ENCODE assay signal across 8 cellular contexts in genomic region chr16:30585022-30585399, GRCh38. TPM values are rescaled to one million over a fixed set of nuclear protein-coding genes. Genes with fewer than 3 reads are reported as not detected.
A peak's percentile ranks its signal among the peaks of the same experiment; 100 is the strongest.
DNase-seq lines count a peak whose midpoint lies in the region; ATAC-seq, FAIRE-seq and TF ChIP-seq lines count a peak whose summit lies in the region.

No MANE protein-coding gene starts in this region.

- H3K4me3 ChIP-seq in esophagus (ENCODE audit: low read depth in 1 of 2, low read length in 2 of 2): peak overlapping the region; percentile 72 to 80
- peak overlapping the region; percentile 54 to 84 (median 70) for H3K4me3 ChIP-seq in pancreas

- H3K9me3 Mint-ChIP-seq in activated naive CD4-positive, alpha-beta T cell treated with anti-CD3 and anti-CD28 coated beads, Interleukin-2, amount 10 ng/mL, durations not matched to agents 7 days and 5 days: no peaks in the 10 kb centered on the region

- TF ChIP-seq CTCF in RWPE1 (conservative IDR thresholded peaks at IDR 0.05; ENCODE audit: low read depth) (no peak), pancreas (IDR thresholded peaks at IDR 0.05) (no peak)

- WGBS in esophagus, 2 donors: 2 to 3% methylated on average over 21 to 23 of the region's 23 CpGs
- WGBS in pancreas, 2 donors: 1 to 2% methylated on average over 23 of the region's 23 CpGs

- POLR2A ChIA-PET in RWPE1 (lab: Yijun Ruan, JAX; ENCODE audit: low non-redundant PET): interaction anchor here (1.6 kb wide), 1 partner anchor 16 kb away, joined by 5 read pairs; no protein-coding TSS in a partner anchor

- no peaks in the 10 kb centered on the region for H3K27me3 Mint-ChIP-seq in activated naive CD4-positive, alpha-beta T cell treated with anti-CD3 and anti-CD28 coated beads, Interleukin-2, amount 10 ng/mL, durations not matched to agents 7 days and 5 days

- FAIRE-seq in pancreas (lab: Jason Lieb, UNC) (no peak), H54 (lab: Jason Lieb, UNC) (no peak)

- H3K4me3 Mint-ChIP-seq in activated naive CD4-positive, alpha-beta T cell treated with anti-CD3 and anti-CD28 coated beads, Interleukin-2, amount 10 ng/mL, durations not matched to agents 7 days and 5 days: peak overlapping the region; percentile 82

- intact Hi-C loops in pancreas (cut with DNase I): no loop called here

- DNase-seq in activated naive CD4-positive, alpha-beta T cell treated with anti-CD3 and anti-CD28 coated beads, Interleukin-2, amount 10 ng/mL, durations not matched to agents 7 days and 5 days: peak; percentile 46
- no peak for DNase-seq in activated naive CD4-positive, alpha-beta T cell treated with anti-CD3 and anti-CD28 coated beads, Interleukin-2, amount 50 U/mL, for 16 hours
- DNase-seq in RWPE1 (ENCODE audit: low spot score): no peak
- no peak for DNase-seq in pancreas
- no peak for DNase-seq in H54 (ENCODE audit: insufficient read length, low spot score)

- peaks cover 39% of the 10 kb centered on the region for H3K4me1 Mint-ChIP-seq in activated naive CD4-positive, alpha-beta T cell treated with anti-CD3 and anti-CD28 coated beads, Interleukin-2, amount 10 ng/mL, durations not matched to agents 7 days and 5 days

- peak overlapping the region; percentile 92 for H3K27ac ChIP-seq in RWPE1
- H3K27ac ChIP-seq in esophagus (ENCODE audit: low read depth in 2 of 2, low read length in 1 of 2): peak overlapping the region; percentile 90
- peak overlapping the region; percentile 74 to 88 (median 82) for H3K27ac ChIP-seq in pancreas

- H3K9me3 ChIP-seq in esophagus (ENCODE audit: control insufficient read depth in 2 of 2, insufficient read depth in 1 of 2, low read depth in 1 of 2, low read length in 1 of 2) (no peaks in the 10 kb centered on the region), pancreas (no peaks in the 10 kb centered on the region)

- CTCF ChIA-PET in activated naive CD4-positive, alpha-beta T cell treated with anti-CD3 and anti-CD28 coated beads, Interleukin-2, amount 10 ng/mL, durations not matched to agents 7 days and 5 days (lab: Charles Lee): interaction anchor here (1.7 to 2.2 kb wide), 2 partner anchors 33 to 50 kb away, joined by 4 to 12 read pairs; partner anchors contain the start of gene ZNF747
- CTCF ChIA-PET in RWPE1 (lab: Yijun Ruan, JAX): interaction anchor here (0.6 to 0.7 kb wide), 3 partner anchors 19 to 227 kb away, joined by 3 to 4 read pairs (median 3); no protein-coding TSS in a partner anchor

- peak; percentile 29 for ATAC-seq in HG02970 (IDR thresholded peaks at IDR 0.05; ENCODE audit: low FRiP score, unreplicated experiment)
- peak in 1 of 4 donors; percentile 3 for ATAC-seq in pancreas
- no peak for ATAC-seq in GM18870 (IDR thresholded peaks at IDR 0.05; ENCODE audit: unreplicated experiment)

- TF ChIP-seq POLR2A in H54 (IDR thresholded peaks at IDR 0.05; ENCODE audit: low read depth, low read length): no peak

- H3K36me3 ChIP-seq in esophagus (ENCODE audit: control insufficient read depth in 2 of 2, insufficient read depth in 2 of 2, low read length in 1 of 2) (peaks cover 6 to 15% of the 10 kb centered on the region in 2 donors), pancreas (peaks cover 0 to 8% (median 0%) of the 10 kb centered on the region in 3 donors)

- peaks cover 27% of the 10 kb centered on the region for H3K36me3 Mint-ChIP-seq in activated naive CD4-positive, alpha-beta T cell treated with anti-CD3 and anti-CD28 coated beads, Interleukin-2, amount 10 ng/mL, durations not matched to agents 7 days and 5 days

- H3K27ac Mint-ChIP-seq in activated naive CD4-positive, alpha-beta T cell treated with anti-CD3 and anti-CD28 coated beads, Interleukin-2, amount 10 ng/mL, durations not matched to agents 7 days and 5 days: peak overlapping the region; percentile 57

- H3K27me3 ChIP-seq in esophagus (ENCODE audit: control insufficient read depth in 1 of 2, insufficient read depth in 2 of 2, low read length in 2 of 2): no peaks in the 10 kb centered on the region
- H3K27me3 ChIP-seq in pancreas: no peaks in the 10 kb centered on the region

- H3K4me1 ChIP-seq in esophagus (ENCODE audit: control insufficient read depth in 2 of 2, insufficient read depth in 2 of 2, low read length in 1 of 2): peaks cover 0 to 4% of the 10 kb centered on the region in 2 donors
- H3K4me1 ChIP-seq in pancreas: peaks cover 0 to 4% (median 0%) of the 10 kb centered on the region in 3 donors

RNA-seq across cellular contexts. Expression of gene ZNF785, which starts 0.5 kb away (rescaled TPM):
- 1 to 10 TPM; 3.2 to 5.9 TPM for polyA plus RNA-seq in esophagus
- total RNA-seq in pancreas: 10 to 100 TPM in 1 of 6 donors, 1 to 10 TPM in 5; 7.1 to 12.1 (median 8.1) TPM
- polyA plus RNA-seq in pancreas: 1 to 10 TPM; 6.3 to 8.4 TPM

RNA-seq across cellular contexts. Expression of gene ZNF688, which starts 13.5 kb away (rescaled TPM):
- 10 to 100 TPM in 1 of 2 donors, 1 to 10 TPM in 1; 8.4 to 16.3 TPM for polyA plus RNA-seq in esophagus
- 10 to 100 TPM in 2 of 6 donors, 1 to 10 TPM in 4; 7.6 to 11.3 (median 9.6) TPM for total RNA-seq in pancreas
- 10 to 100 TPM; 24.3 to 26.4 TPM for polyA plus RNA-seq in pancreas

RNA-seq across cellular contexts. Expression of gene ZNF689, which starts 25.2 kb away (rescaled TPM):
- polyA plus RNA-seq in esophagus (1 to 10 TPM; 1.3 to 2.0 TPM), pancreas (1 to 10 TPM; 2.9 to 4.4 TPM)
- 1 to 10 TPM; 4.2 to 6.1 (median 5.4) TPM for total RNA-seq in pancreas

RNA-seq across cellular contexts. Expression of gene ZNF764, which starts 26.8 kb away (rescaled TPM):
- polyA plus RNA-seq in esophagus (1 to 10 TPM; 2.7 to 3.1 TPM), pancreas (1 to 10 TPM; 4.8 to 5.4 TPM)
- total RNA-seq in pancreas: 1 to 10 TPM; 3.1 to 5.6 (median 4.0) TPM

RNA-seq across cellular contexts. Expression of gene ZNF747, which starts 50.4 kb away (rescaled TPM):
- polyA plus RNA-seq in esophagus (1 to 10 TPM; 4.4 to 4.5 TPM), pancreas (1 to 10 TPM; 5.5 to 6.9 TPM)
- total RNA-seq in pancreas: 1 to 10 TPM; 2.7 to 6.0 (median 4.5) TPM
